ENCODE assay signal across 26 cellular contexts in genomic region chr3:173253471-173253870, GRCh38.
"Had no signal": no experiment of that assay in that cellular context is flagged by ENCODE, and none has a peak within 500 bp of the region (broad histone marks: within the 10 kb centered on the region; RNA-seq: fewer than 3 reads in every experiment).

No MANE protein-coding gene starts in this region.

- H3K27ac Mint-ChIP-seq: dendritic cell treated with granulocyte-macrophage colony-stimulating factor and Interleukin-4, amounts not matched to agents 40 ng/mL and 50 ng/mL, for 4 days; effector memory CD8-positive, alpha-beta T cell; natural killer cell; stimulated activated effector memory CD8-positive, alpha-beta T cell treated with anti-CD3 and anti-CD28 coated beads, Interleukin-12 subunit alpha, Interleukin-12 subunit beta, amount 100 ng/mL, for 72 hours had no signal

- H3K27me3 Mint-ChIP-seq: dendritic cell treated with granulocyte-macrophage colony-stimulating factor and Interleukin-4, amounts not matched to agents 40 ng/mL and 50 ng/mL, for 4 days; effector memory CD8-positive, alpha-beta T cell had no signal

- H3K4me1 Mint-ChIP-seq: natural killer cell; stimulated activated effector memory CD8-positive, alpha-beta T cell treated with anti-CD3 and anti-CD28 coated beads, Interleukin-12 subunit alpha, Interleukin-12 subunit beta, amount 100 ng/mL, for 72 hours had no signal

- H3K4me3 Mint-ChIP-seq: dendritic cell treated with granulocyte-macrophage colony-stimulating factor and Interleukin-4, amounts not matched to agents 40 ng/mL and 50 ng/mL, for 4 days; effector memory CD8-positive, alpha-beta T cell; natural killer cell; stimulated activated effector memory CD8-positive, alpha-beta T cell treated with anti-CD3 and anti-CD28 coated beads, Interleukin-12 subunit alpha, Interleukin-12 subunit beta, amount 100 ng/mL, for 72 hours had no signal

- DNase-seq: colonic mucosa; effector memory CD8-positive, alpha-beta T cell; erythroblast; esophagus squamous epithelium; foreskin melanocyte; glutamatergic neuron; heart right ventricle; hippocampal formation; left ventricle myocardium superior; lower lobe of right lung; natural killer cell; occipital lobe; ovary; posterior cingulate gyrus; psoas muscle; right cardiac atrium; sigmoid colon; stimulated activated CD4-positive, alpha-beta T cell treated with anti-CD3 and anti-CD28 coated beads, Interleukin-2, amount 100 ng/mL, for 24 hours; stimulated activated CD4-positive, alpha-beta T cell treated with anti-CD3 and anti-CD28 coated beads, Interleukin-4, amount 100 ng/mL, for 24 hours; stimulated activated naive CD4-positive, alpha-beta T cell treated with Interleukin-2 at 50 U/mL for 16 hours; stomach; thyroid gland; trophoblast cell had no signal

- H3K36me3 ChIP-seq: colonic mucosa, esophagus squamous epithelium, heart right ventricle, lower lobe of right lung, ovary, sigmoid colon, stomach, thyroid gland, vagina had no signal

- ATAC-seq: effector memory CD8-positive, alpha-beta T cell; heart right ventricle; left ventricle myocardium superior; lower lobe of right lung; natural killer cell; psoas muscle; right cardiac atrium; stimulated activated effector memory CD8-positive, alpha-beta T cell treated with anti-CD3 and anti-CD28 coated beads, Interleukin-12 subunit alpha, Interleukin-12 subunit beta, amount 100 ng/mL, for 72 hours had no signal

- H3K27ac ChIP-seq: colonic mucosa, esophagus squamous epithelium, heart right ventricle, lower lobe of right lung, ovary, psoas muscle, sigmoid colon, stomach, thyroid gland, vagina had no signal

- H3K27me3 ChIP-seq: colonic mucosa, esophagus squamous epithelium, heart right ventricle, ovary, sigmoid colon, stomach, thyroid gland, vagina had no signal

- H3K36me3 Mint-ChIP-seq: natural killer cell; stimulated activated effector memory CD8-positive, alpha-beta T cell treated with anti-CD3 and anti-CD28 coated beads, Interleukin-12 subunit alpha, Interleukin-12 subunit beta, amount 100 ng/mL, for 72 hours had no signal

- H3K4me1 ChIP-seq: colonic mucosa, esophagus squamous epithelium, lower lobe of right lung, psoas muscle, sigmoid colon, stomach, thyroid gland, vagina had no signal

- H3K4me3 ChIP-seq: colonic mucosa, esophagus squamous epithelium, heart right ventricle, lower lobe of right lung, ovary, psoas muscle, sigmoid colon, stomach, thyroid gland, vagina had no signal
